ENCODE assay signal across 7 cellular contexts in the genomic region with DNA sequence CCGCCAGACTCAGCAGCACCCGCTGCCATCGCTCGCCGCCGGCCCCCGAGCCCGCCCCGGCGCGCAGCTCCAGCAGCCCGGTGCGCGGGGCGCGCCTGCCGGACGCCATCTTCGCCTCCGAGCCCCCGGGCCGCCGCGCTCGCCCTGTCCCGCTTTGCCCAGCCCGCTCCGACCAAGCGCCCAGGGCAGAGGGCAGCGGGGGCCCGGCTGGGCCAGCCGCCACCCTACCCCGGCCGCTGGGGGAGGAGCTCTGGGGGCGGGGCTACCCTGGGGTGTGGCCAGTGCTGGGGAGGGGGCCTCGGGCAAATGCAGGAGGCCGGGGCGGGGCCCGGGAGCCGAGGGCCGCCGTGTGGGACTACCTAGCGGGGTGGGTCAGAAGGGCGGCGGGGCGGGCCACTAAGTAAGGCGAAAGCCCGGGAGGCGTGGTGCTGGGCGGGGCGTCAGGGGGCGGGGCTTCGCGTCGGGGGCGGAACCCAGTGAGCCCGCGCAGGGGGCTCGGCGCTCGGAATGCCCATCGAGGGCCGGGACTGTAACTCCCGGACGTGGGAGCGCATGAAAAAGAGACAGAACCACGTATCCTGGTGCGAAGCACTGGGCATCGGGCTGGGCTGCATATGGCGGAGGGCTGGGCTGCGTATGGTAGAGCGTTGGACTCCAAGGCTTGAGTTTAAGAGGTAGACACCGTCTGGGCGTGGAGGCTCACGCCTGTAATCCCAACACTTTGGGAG. TPM values are rescaled to one million over a fixed set of nuclear protein-coding genes. Genes with fewer than 3 reads are reported as not detected.
DNase-seq lines count a peak whose midpoint lies in the region; ATAC-seq and TF ChIP-seq lines count a peak whose summit lies in the region.

SNTA1 (minus strand) TSS at position 252 of the 728 bp plus-strand sequence; CDS start at position 109, 143 bp downstream.

- DNase-seq in NCI-H460 (ENCODE audit: extremely low read depth, low read depth) (peak; percentile 72), coronary artery (ENCODE audit: low spot score) (peak; percentile 93), left colon (peak; percentile 96 to 97)
- DNase-seq in activated CD4-positive, alpha-beta T cell treated with anti-CD3 and anti-CD28 coated beads, Interleukin-2, amount 10 ng/mL, durations not matched to agents 24 days and 14 days: peak; percentile 96
- DNase-seq in stimulated activated CD4-positive, alpha-beta T cell treated with anti-CD3 and anti-CD28 coated beads, Interleukin-1b, Interleukin-23, amount 100 ng/mL, for 24 hours (ENCODE audit: low read depth in 4 of 4, low spot score in 1 of 4): peak; percentile 55 to 89 (median 81)

- H3K9me3 Mint-ChIP-seq in activated CD4-positive, alpha-beta T cell treated with anti-CD3 and anti-CD28 coated beads, Interleukin-2, amount 10 ng/mL, durations not matched to agents 24 days and 14 days: no peaks in the 10 kb centered on the region

- intact Hi-C loops in activated CD4-positive, alpha-beta T cell treated with anti-CD3 and anti-CD28 coated beads, Interleukin-2, amount 10 ng/mL, durations not matched to agents 24 days and 14 days (cut with micrococcal nuclease): loop anchor here (1.0 to 5.0 kb wide), 3 partner anchors 46 to 549 kb away; partner anchors contain the start of genes ACTL10 and RALY
- intact Hi-C loops in left colon (cut with DNase I, micrococcal nuclease): no loop called here

- TF ChIP-seq CTCF in coronary artery (IDR thresholded peaks at IDR 0.05): no peak

- H3K4me3 Mint-ChIP-seq in activated CD4-positive, alpha-beta T cell treated with anti-CD3 and anti-CD28 coated beads, Interleukin-2, amount 10 ng/mL, durations not matched to agents 24 days and 14 days: peak within 1 kb of the TSS; percentile 91

- no peaks in the 10 kb centered on the region for H3K36me3 Mint-ChIP-seq in activated CD4-positive, alpha-beta T cell treated with anti-CD3 and anti-CD28 coated beads, Interleukin-2, amount 10 ng/mL, durations not matched to agents 24 days and 14 days (ENCODE audit: low read depth)

- peaks cover 16% of the 10 kb centered on the region for H3K4me1 Mint-ChIP-seq in activated CD4-positive, alpha-beta T cell treated with anti-CD3 and anti-CD28 coated beads, Interleukin-2, amount 10 ng/mL, durations not matched to agents 24 days and 14 days

- H3K27ac ChIP-seq in coronary artery: peak within 1 kb of the TSS; percentile 92

- peak within 1 kb of the TSS; percentile 82 for H3K4me3 ChIP-seq in coronary artery

- H3K27ac Mint-ChIP-seq in activated CD4-positive, alpha-beta T cell treated with anti-CD3 and anti-CD28 coated beads, Interleukin-2, amount 10 ng/mL, durations not matched to agents 24 days and 14 days: peak within 1 kb of the TSS; percentile 72

- H3K27me3 Mint-ChIP-seq in activated CD4-positive, alpha-beta T cell treated with anti-CD3 and anti-CD28 coated beads, Interleukin-2, amount 10 ng/mL, durations not matched to agents 24 days and 14 days: peaks cover 13% of the 10 kb centered on the region

- peak; percentile 63 for ATAC-seq in GM18520 (IDR thresholded peaks at IDR 0.05; ENCODE audit: unreplicated experiment)
- peak; percentile 79 for ATAC-seq in HG03175 (IDR thresholded peaks at IDR 0.05; ENCODE audit: unreplicated experiment)
- peak; percentile 92 for ATAC-seq in left colon

RNA-seq across cellular contexts. Expression of gene SNTA1, which starts in this region (rescaled TPM):
- 7.3 and 10.4 TPM in 2 replicates for total RNA-seq in NCI-H460 (2014; rRNA removed; shearing (Covaris generic))
- 11.2 and 11.7 TPM in 2 replicates for polyA plus RNA-seq in NCI-H460 (2014; cell fraction: nucleus; rRNA removed)
- 0.91 and 1.0 TPM in 2 replicates for total RNA-seq in activated CD4-positive, alpha-beta T cell treated with anti-CD3 and anti-CD28 coated beads, Interleukin-2, amount 10 ng/mL, durations not matched to agents 24 days and 14 days
- total RNA-seq in left colon: 1 to 10 TPM; 4.0 to 8.3 TPM

Comparison
In these comparisons a context has a peak if more than half of its experiments do, and no peak if none do; other contexts are left out.
1. Peak in every context shown above with its lines: DNase-seq, ATAC-seq, H3K4me3 ChIP-seq and H3K27ac ChIP-seq.